Comparison of ENCODE assay signal across 14 cellular contexts in the genomic region with DNA sequence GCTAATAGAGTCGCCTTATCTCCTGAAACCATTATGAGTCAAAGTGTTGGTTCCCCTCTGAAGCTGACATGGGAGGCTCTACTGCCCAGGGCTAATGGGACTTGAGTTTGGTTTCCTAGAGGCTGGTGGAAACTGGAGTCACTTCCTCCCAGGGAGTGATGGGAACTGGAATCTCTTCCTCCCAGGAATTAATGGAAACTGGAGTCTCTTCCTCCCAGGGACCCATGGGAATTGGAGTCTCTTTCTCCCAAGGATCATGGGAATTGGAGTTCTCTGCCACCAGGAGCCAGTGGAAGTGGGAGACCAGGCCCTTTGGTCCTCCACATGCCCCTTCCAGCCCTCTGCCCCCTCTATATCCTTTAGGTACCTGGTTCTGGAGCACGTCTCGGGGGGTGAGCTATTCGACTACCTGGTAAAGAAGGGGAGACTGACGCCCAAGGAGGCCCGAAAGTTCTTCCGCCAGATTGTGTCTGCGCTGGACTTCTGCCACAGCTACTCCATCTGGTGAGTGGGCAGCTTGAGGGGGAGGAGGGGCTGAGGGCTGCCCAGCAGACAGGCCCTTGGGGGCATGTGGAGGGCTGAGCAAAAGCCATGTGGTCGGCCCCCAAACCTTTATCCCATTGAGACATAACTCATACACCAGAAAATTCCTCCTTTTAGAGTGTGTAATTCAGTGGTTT. TPM values are rescaled to one million over a fixed set of nuclear protein-coding genes. Genes with fewer than 3 reads are reported as not detected.
DNase-seq lines count a peak whose midpoint lies in the region; ATAC-seq, FAIRE-seq and TF ChIP-seq lines count a peak whose summit lies in the region.
"Had no signal": no experiment of that assay in that cellular context is flagged by ENCODE, and none has a peak within 500 bp of the region (broad histone marks: within the 10 kb centered on the region; RNA-seq: fewer than 3 reads in every experiment).

No MANE protein-coding gene starts in this region.

- H3K27me3 ChIP-seq in K562 (ENCODE audit: control insufficient read depth in 2 of 2, insufficient read depth in 2 of 2, low read length in 2 of 2): no peaks in the 10 kb centered on the region
- H3K27me3 ChIP-seq in spleen (replicated peaks in 1 of 7): peaks cover 0 to 6% (median 1%) of the 10 kb centered on the region in 7 donors
- peaks cover 3% of the 10 kb centered on the region for H3K27me3 ChIP-seq in suprapubic skin

- no peaks in the 10 kb centered on the region; the same call in 2 of the 3 replicates for H3K79me2 ChIP-seq in K562 (ENCODE audit: control insufficient read depth, insufficient read depth, low read length)

- no peaks in the 10 kb centered on the region for H3K36me3 ChIP-seq in K562 (ENCODE audit: control insufficient read depth, insufficient read depth, low read length)
- no peaks in the 10 kb centered on the region for H3K36me3 ChIP-seq in spleen
- H3K36me3 ChIP-seq in suprapubic skin: no peaks in the 10 kb centered on the region

- WGBS in K562 (ENCODE audit: insufficient coverage, low coverage, missing lambda C conversion rate): 79% methylated on average over 9 of the region's 9 CpGs
- 93 to 96% (median 94%) methylated on average over 9 of the region's 9 CpGs for WGBS in spleen, 5 donors
- WGBS in suprapubic skin: 84% methylated on average over 3 of the region's 9 CpGs

- H2AFZ ChIP-seq in K562 (ENCODE audit: low read depth, low read length): peak overlapping the region; percentile 23; the same call in 1 of the 2 replicates

- H3K9ac ChIP-seq in K562 (ENCODE audit: insufficient read depth in 1 of 2, low read depth in 2 of 2, low read length in 2 of 2): peak overlapping the region in 1 of 2 experiments; percentile 55; a peak in 1 of 4 replicates

- CTCF ChIA-PET in K562 (lab: Yijun Ruan, JAX; ENCODE audit: low intra/inter-chr PET ratio): no interaction called here

- H3K9me3 ChIP-seq in K562 (replicated peaks; ENCODE audit: control insufficient read depth, insufficient read depth, low read depth, low read length): no peaks in the 10 kb centered on the region
- no peaks in the 10 kb centered on the region for H3K9me3 ChIP-seq in spleen
- no peaks in the 10 kb centered on the region for H3K9me3 ChIP-seq in suprapubic skin
- H3K9me3 ChIP-seq: left ventricle myocardium inferior had no signal

- no peak for TF ChIP-seq CTCF in K562 (IDR thresholded peaks at IDR 0.05 in 2 of 3, conservative IDR thresholded peaks at IDR 0.05 in 1 of 3; ENCODE audit: insufficient read depth in 2 of 3, low read depth in 1 of 3, low read length in 3 of 3)
- no peak for TF ChIP-seq CTCF in spleen (IDR thresholded peaks at IDR 0.05 in 8 of 11, conservative IDR thresholded peaks at IDR 0.05 in 3 of 11)
- no peak for TF ChIP-seq CTCF in suprapubic skin (IDR thresholded peaks at IDR 0.05)

- BruUV-seq in K562 (replicated peaks; lab: Mats Ljungman, UMichigan): no TSS peak

- intact Hi-C loops in K562 (cut with micrococcal nuclease): no loop called here
- intact Hi-C loops in spleen (cut with DNase I; ENCODE audit: low total_unique reads): no loop called here

- TF ChIP-seq RAD21 in K562 (CRISPR knock-in tag; conservative IDR thresholded peaks at IDR 0.05 in 1 of 2, IDR thresholded peaks at IDR 0.05 in 1 of 2): no peak

- TF ChIP-seq EP300 in K562 (IDR thresholded peaks at IDR 0.05; ENCODE audit: low read length): no peak
- no peak for TF ChIP-seq EP300 in suprapubic skin (IDR thresholded peaks at IDR 0.05)

- H3K4me3 ChIP-seq in K562: no peak overlapping the region
- H3K4me3 ChIP-seq in spleen: no peak overlapping the region
- no peak overlapping the region for H3K4me3 ChIP-seq in suprapubic skin
- H3K4me3 ChIP-seq: left ventricle myocardium inferior had no signal

- H3K9me1 ChIP-seq in K562 (ENCODE audit: control insufficient read depth, insufficient read depth, low read length): no peaks in the 10 kb centered on the region

- no peak for TF ChIP-seq POLR2A in H54 (IDR thresholded peaks at IDR 0.05; ENCODE audit: low read depth, low read length)
- no peak for TF ChIP-seq POLR2A in K562 (conservative IDR thresholded peaks at IDR 0.05)
- no peak for TF ChIP-seq POLR2A in spleen (IDR thresholded peaks at IDR 0.05)
- TF ChIP-seq POLR2A in suprapubic skin (IDR thresholded peaks at IDR 0.05): no peak

- ATAC-seq in K562 (no peak), HG03442 (IDR thresholded peaks at IDR 0.05; ENCODE audit: unreplicated experiment) (no peak)

- no peak for FAIRE-seq in H54 (lab: Jason Lieb, UNC)
- FAIRE-seq in K562 (lab: Jason Lieb, UNC): no peak

- POLR2A ChIA-PET in K562 (lab: Yijun Ruan, JAX): interaction anchor here (0.8 to 2.7 kb wide), 4 partner anchors 14 to 110 kb away, joined by 3 to 12 read pairs (median 4); no protein-coding TSS in a partner anchor

- in situ Hi-C loops in K562 (cut with MboI): loop anchor here (10.0 kb wide), 1 partner anchor 336 kb away; a partner anchor contains a TSS

- DNase-seq in A172 (ENCODE audit: low spot score): peak; percentile 50
- peak; percentile 79 for DNase-seq in H54 (ENCODE audit: insufficient read length, low spot score)
- no peak for DNase-seq in K562 (ENCODE audit: extremely low read depth in 1 of 4, low spot score in 3 of 4)
- no peak for DNase-seq in spleen
- DNase-seq in suprapubic skin (ENCODE audit: low spot score in 2 of 2): no peak
- DNase-seq: activated gamma-delta T cell; HCEC 1CT; left ventricle myocardium inferior; naive B cell; NCI-H1694 treated with DMSO at 0.1 percent for 48 hours; stimulated activated CD4-positive, alpha-beta T cell treated with anti-CD3 and anti-CD28 coated beads, Interleukin-1b, Interleukin-23, amount 100 ng/mL, for 48 hours; trophoblast cell had no signal

- no peak overlapping the region for H3K4me2 ChIP-seq in K562 (ENCODE audit: insufficient read depth, low read length)

- H3K4me1 ChIP-seq in K562 (replicated peaks in 1 of 2; ENCODE audit: control insufficient read depth in 2 of 2, insufficient read depth in 2 of 2, low read length in 2 of 2) (peaks cover 4 to 37% of the 10 kb centered on the region in 2 experiments; a peak in 4 of 5 replicates), spleen (peaks cover 0 to 9% (median 3%) of the 10 kb centered on the region in 6 donors), suprapubic skin (peaks cover 2% of the 10 kb centered on the region)

- H3K27ac ChIP-seq in K562 (ENCODE audit: extremely low read depth, low read depth, low read length) (0 out of 3 replicates have a peak overlapping the region, but pooled peaks have one; percentile 33), spleen (no peak overlapping the region), suprapubic skin (no peak overlapping the region)
- H3K27ac ChIP-seq: HL-60, left ventricle myocardium inferior had no signal

- no peaks in the 10 kb centered on the region for H4K20me1 ChIP-seq in K562 (replicated peaks; ENCODE audit: control insufficient read depth, insufficient read depth, low read length)

RNA-seq across cellular contexts. Expression of a gene that starts 5.5 kb away (rescaled TPM):
- total RNA-seq in A172 (2014; rRNA removed; shearing (Covaris generic)): 11.6 and 12.8 TPM in 2 replicates
- total RNA-seq in K562 (2011; cell fraction: chromatin; rRNA removed; ENCODE audit: low replicate concordance): 28.5 and 48.4 TPM in 2 replicates
- 21.7 and 25.3 TPM in 2 replicates for total RNA-seq in K562 (2011; cell fraction: nucleolus; rRNA removed)
- total RNA-seq in K562 (2011; cell fraction: nucleoplasm; rRNA removed): 13.4 and 18.0 TPM in 2 replicates
- total RNA-seq in K562 (2014; rRNA removed) (3.8 and 5.0 TPM in 2 replicates), K562 (2014; rRNA removed; fragmentation: Illumina TruSeq; extraction: Trizol) (1.6 and 1.7 TPM in 2 replicates), K562 (2015; rRNA removed; fragmentation: Illumina TruSeq; extraction: Trizol) (1.3 and 1.7 TPM in 2 replicates), K562 (2021) (5.6 and 8.1 TPM in 2 replicates), spleen (1 to 10 TPM in 5 of 7 donors, under 1 TPM in 2; 0.79 to 2.9 (median 1.7) TPM), suprapubic skin (1 to 10 TPM in 3 of 4 donors, under 1 TPM in 1; 0.68 to 2.3 (median 1.6) TPM)
- polyA plus RNA-seq in K562 (2011; rRNA removed) (3.5 and 3.6 TPM in 2 replicates), K562 (2014; fragmentation: Illumina TruSeq; extraction: Trizol) (4.3 and 4.5 TPM in 2 replicates), K562 (2014; fragmentation: Nextera tagmentation; extraction: Ambion mirVana) (not detected), K562 (2014; rRNA removed) (9.3 and 9.8 TPM in 2 replicates), spleen (1 to 10 TPM in 2 of 3 donors, under 1 TPM in 1; 0.70 to 1.5 (median 1.0) TPM)
- polyA plus RNA-seq in K562 (2011; cell fraction: cytosol; rRNA removed): 4.7 and 5.3 TPM in 2 replicates
- polyA plus RNA-seq in K562 (2011; cell fraction: nucleus; rRNA removed): 46.8 and 66.1 TPM in 2 replicates
- polyA plus RNA-seq in K562 (2012): 4.6 and 18.4 TPM in 2 replicates
- polyA minus RNA-seq in K562 (2011; rRNA and poly(A)+ RNA removed): 1.7 and 2.2 TPM in 2 replicates
- 1.1 and 2.1 TPM in 2 replicates for polyA minus RNA-seq in K562 (2011; cell fraction: cytosol; rRNA and poly(A)+ RNA removed)
- 7.0 and 11.6 TPM in 2 replicates for polyA minus RNA-seq in K562 (2011; cell fraction: nucleus; rRNA and poly(A)+ RNA removed)

RNA-seq across cellular contexts. Expression of a gene that starts 9.3 kb away (rescaled TPM):
- total RNA-seq in A172 (2014; rRNA removed; shearing (Covaris generic)): 88.0 and 108 TPM in 2 replicates
- total RNA-seq in K562 (2011; cell fraction: chromatin; rRNA removed; ENCODE audit: low replicate concordance): 1.8 and 7.4 TPM in 2 replicates
- total RNA-seq in K562 (2011; cell fraction: nucleolus; rRNA removed): 14.1 and 16.0 TPM in 2 replicates
- total RNA-seq in K562 (2011; cell fraction: nucleoplasm; rRNA removed): 5.8 and 8.5 TPM in 2 replicates
- 54.6 and 63.3 TPM in 2 replicates for total RNA-seq in K562 (2014; rRNA removed)
- total RNA-seq in K562 (2014; rRNA removed; fragmentation: Illumina TruSeq; extraction: Trizol): 12.3 and 13.9 TPM in 2 replicates
- total RNA-seq in K562 (2015; rRNA removed; fragmentation: Illumina TruSeq; extraction: Trizol): 38.7 and 41.3 TPM in 2 replicates
- 81.3 and 85.8 TPM in 2 replicates for total RNA-seq in K562 (2021)
- 20.6 and 30.4 TPM in 2 replicates for polyA plus RNA-seq in K562 (2011; rRNA removed)
- polyA plus RNA-seq in K562 (2011; cell fraction: cytosol; rRNA removed): 38.3 and 103 TPM in 2 replicates
- polyA plus RNA-seq in K562 (2011; cell fraction: nucleus; rRNA removed): 17.4 and 24.9 TPM in 2 replicates
- polyA plus RNA-seq in K562 (2012): 67.2 and 80.0 TPM in 2 replicates
- 21.8 and 37.7 TPM in 2 replicates for polyA plus RNA-seq in K562 (2014; fragmentation: Illumina TruSeq; extraction: Trizol)
- 1 to 10 TPM in 1 of 2 experiments, under 1 TPM in 1; 0.83 to 1.5 TPM for polyA plus RNA-seq in K562 (2014; fragmentation: Nextera tagmentation; extraction: Ambion mirVana)
- 59.0 and 62.3 TPM in 2 replicates for polyA plus RNA-seq in K562 (2014; rRNA removed)
- polyA minus RNA-seq in K562 (2011; rRNA and poly(A)+ RNA removed): 5.2 and 9.1 TPM in 2 replicates
- 23.1 and 31.8 TPM in 2 replicates for polyA minus RNA-seq in K562 (2011; cell fraction: cytosol; rRNA and poly(A)+ RNA removed)
- polyA minus RNA-seq in K562 (2011; cell fraction: nucleus; rRNA and poly(A)+ RNA removed): 6.2 and 6.8 TPM in 2 replicates
- 10 to 100 TPM; 14.2 to 26.8 (median 17.6) TPM for total RNA-seq in spleen
- 10 to 100 TPM; 14.2 to 27.0 (median 26.4) TPM for polyA plus RNA-seq in spleen
- 10 to 100 TPM; 17.9 to 46.7 (median 36.7) TPM for total RNA-seq in suprapubic skin

RNA-seq across cellular contexts. Expression of a gene that starts 30.4 kb away (rescaled TPM):
- 73.6 and 80.1 TPM in 2 replicates for total RNA-seq in A172 (2014; rRNA removed; shearing (Covaris generic))
- 138 and 331 TPM in 2 replicates for total RNA-seq in K562 (2011; cell fraction: chromatin; rRNA removed; ENCODE audit: low replicate concordance)
- 170 and 181 TPM in 2 replicates for total RNA-seq in K562 (2011; cell fraction: nucleolus; rRNA removed)
- 119 and 126 TPM in 2 replicates for total RNA-seq in K562 (2011; cell fraction: nucleoplasm; rRNA removed)
- total RNA-seq in K562 (2014; rRNA removed) (58.3 and 78.9 TPM in 2 replicates), K562 (2014; rRNA removed; fragmentation: Illumina TruSeq; extraction: Trizol) (25.5 and 28.1 TPM in 2 replicates), K562 (2015; rRNA removed; fragmentation: Illumina TruSeq; extraction: Trizol) (37.2 and 39.6 TPM in 2 replicates), K562 (2021) (115 and 135 TPM in 2 replicates), spleen (100 to 1,000 TPM; 113 to 150 (median 133) TPM), suprapubic skin (10 to 100 TPM; 49.0 to 56.2 (median 51.3) TPM)
- polyA plus RNA-seq in K562 (2011; rRNA removed) (37.0 and 59.5 TPM in 2 replicates), K562 (2014; fragmentation: Illumina TruSeq; extraction: Trizol) (42.6 and 75.6 TPM in 2 replicates), K562 (2014; fragmentation: Nextera tagmentation; extraction: Ambion mirVana) (under 1 TPM; 0.48 to 0.89 TPM), K562 (2014; rRNA removed) (72.9 and 82.6 TPM in 2 replicates), spleen (10 to 100 TPM; 49.2 to 90.5 (median 65.1) TPM)
- polyA plus RNA-seq in K562 (2011; cell fraction: cytosol; rRNA removed): 51.6 and 73.6 TPM in 2 replicates
- polyA plus RNA-seq in K562 (2011; cell fraction: nucleus; rRNA removed): 101 and 109 TPM in 2 replicates
- polyA plus RNA-seq in K562 (2012): 69.7 and 88.1 TPM in 2 replicates
- polyA minus RNA-seq in K562 (2011; rRNA and poly(A)+ RNA removed): 47.1 and 60.9 TPM in 2 replicates
- polyA minus RNA-seq in K562 (2011; cell fraction: cytosol; rRNA and poly(A)+ RNA removed): 68.7 and 77.1 TPM in 2 replicates
- 31.9 and 52.0 TPM in 2 replicates for polyA minus RNA-seq in K562 (2011; cell fraction: nucleus; rRNA and poly(A)+ RNA removed)

RNA-seq across cellular contexts. Expression of a gene that starts 35.9 kb away (rescaled TPM):
- total RNA-seq in A172 (2014; rRNA removed; shearing (Covaris generic)): not detected in 2 replicates
- 1.7 and 5.3 TPM in 2 replicates for total RNA-seq in K562 (2011; cell fraction: chromatin; rRNA removed; ENCODE audit: low replicate concordance)
- total RNA-seq in K562 (2011; cell fraction: nucleolus; rRNA removed): 4.7 and 5.2 TPM in 2 replicates
- total RNA-seq in K562 (2011; cell fraction: nucleoplasm; rRNA removed): 2.2 and 3.8 TPM in 2 replicates
- 0.91 and 1.0 TPM in 2 replicates for total RNA-seq in K562 (2014; rRNA removed)
- 0.47 TPM in 1 of 2 replicates, not detected in the other for total RNA-seq in K562 (2014; rRNA removed; fragmentation: Illumina TruSeq; extraction: Trizol)
- total RNA-seq in K562 (2015; rRNA removed; fragmentation: Illumina TruSeq; extraction: Trizol): 0.57 and 1.3 TPM in 2 replicates
- total RNA-seq in K562 (2021): 1.2 and 1.4 TPM in 2 replicates
- polyA plus RNA-seq in K562 (2011; rRNA removed): 0.55 and 0.67 TPM in 2 replicates
- polyA plus RNA-seq in K562 (2011; cell fraction: cytosol; rRNA removed): 1.2 and 2.9 TPM in 2 replicates
- polyA plus RNA-seq in K562 (2011; cell fraction: nucleus; rRNA removed): 1.1 and 3.2 TPM in 2 replicates
- polyA plus RNA-seq in K562 (2012): 1.2 and 3.1 TPM in 2 replicates
- 0.56 and 0.82 TPM in 2 replicates for polyA plus RNA-seq in K562 (2014; fragmentation: Illumina TruSeq; extraction: Trizol)
- polyA plus RNA-seq in K562 (2014; fragmentation: Nextera tagmentation; extraction: Ambion mirVana): not detected
- 0.47 and 0.74 TPM in 2 replicates for polyA plus RNA-seq in K562 (2014; rRNA removed)
- polyA minus RNA-seq in K562 (2011; rRNA and poly(A)+ RNA removed): not detected in 2 replicates
- polyA minus RNA-seq in K562 (2011; cell fraction: cytosol; rRNA and poly(A)+ RNA removed): 2.3 TPM in 1 of 2 replicates, not detected in the other
- polyA minus RNA-seq in K562 (2011; cell fraction: nucleus; rRNA and poly(A)+ RNA removed): 1.00 and 1.2 TPM in 2 replicates
- 10 to 100 TPM in 3 of 7 donors, 1 to 10 TPM in 4; 5.6 to 34.1 (median 9.9) TPM for total RNA-seq in spleen
- 1 to 10 TPM; 1.7 to 6.5 (median 4.1) TPM for polyA plus RNA-seq in spleen
- not detected for total RNA-seq in suprapubic skin

RNA-seq across cellular contexts. Expression of a gene that starts 50.4 kb away (rescaled TPM):
- 19.1 and 19.8 TPM in 2 replicates for total RNA-seq in A172 (2014; rRNA removed; shearing (Covaris generic))
- total RNA-seq in K562 (2011; cell fraction: chromatin; rRNA removed; ENCODE audit: low replicate concordance): 62.4 and 157 TPM in 2 replicates
- 117 and 126 TPM in 2 replicates for total RNA-seq in K562 (2011; cell fraction: nucleolus; rRNA removed)
- 79.2 and 82.9 TPM in 2 replicates for total RNA-seq in K562 (2011; cell fraction: nucleoplasm; rRNA removed)
- total RNA-seq in K562 (2014; rRNA removed) (35.6 and 38.2 TPM in 2 replicates), K562 (2014; rRNA removed; fragmentation: Illumina TruSeq; extraction: Trizol) (3.7 and 8.2 TPM in 2 replicates), K562 (2015; rRNA removed; fragmentation: Illumina TruSeq; extraction: Trizol) (11.0 and 12.5 TPM in 2 replicates), K562 (2021) (50.7 and 53.5 TPM in 2 replicates), spleen (10 to 100 TPM; 10.5 to 18.1 (median 12.8) TPM), suprapubic skin (10 to 100 TPM; 17.3 to 61.8 (median 39.1) TPM)
- polyA plus RNA-seq in K562 (2011; rRNA removed) (22.8 and 36.8 TPM in 2 replicates), K562 (2014; fragmentation: Illumina TruSeq; extraction: Trizol) (16.6 and 22.7 TPM in 2 replicates), K562 (2014; fragmentation: Nextera tagmentation; extraction: Ambion mirVana) (under 1 TPM; 0.15 to 0.17 TPM), K562 (2014; rRNA removed) (42.7 and 50.2 TPM in 2 replicates), spleen (10 to 100 TPM in 1 of 3 donors, 1 to 10 TPM in 2; 5.7 to 12.2 (median 7.8) TPM)
- 25.5 and 46.8 TPM in 2 replicates for polyA plus RNA-seq in K562 (2011; cell fraction: cytosol; rRNA removed)
- polyA plus RNA-seq in K562 (2011; cell fraction: nucleus; rRNA removed): 121 and 175 TPM in 2 replicates
- polyA plus RNA-seq in K562 (2012): 42.5 and 52.7 TPM in 2 replicates
- 7.6 and 10.5 TPM in 2 replicates for polyA minus RNA-seq in K562 (2011; rRNA and poly(A)+ RNA removed)
- polyA minus RNA-seq in K562 (2011; cell fraction: cytosol; rRNA and poly(A)+ RNA removed): 14.4 and 16.3 TPM in 2 replicates
- 40.8 and 44.9 TPM in 2 replicates for polyA minus RNA-seq in K562 (2011; cell fraction: nucleus; rRNA and poly(A)+ RNA removed)

Comparison
In these comparisons a context has a peak if more than half of its experiments do, and no peak if none do; other contexts are left out.
1. DNase-seq: peak in A172 (single experiment) and H54 (single experiment); none in K562 (0 of 4), spleen (single experiment) and suprapubic skin (0 of 2).